8 cellular contexts compared by ENCODE assay signal in genomic region chr11:64185323-64186204, GRCh38. TPM values are rescaled to one million over a fixed set of nuclear protein-coding genes. Genes with fewer than 3 reads are reported as not detected.
DNase-seq lines count a peak whose midpoint lies in the region; ATAC-seq lines count a peak whose summit lies in the region.

TSS of gene STIP1 (plus strand) at chr11:64186171. CDS start at chr11:64186262, 91 bp downstream.

- H3K9me3 Mint-ChIP-seq in activated CD4-positive, alpha-beta T cell treated with anti-CD3 and anti-CD28 coated beads, Interleukin-2, amount 10 ng/mL, durations not matched to agents 7 days and 5 days = no peaks in the 10 kb centered on the region

- DNase-seq in C1 segment of cervical spinal cord (lab: John Stamatoyannopoulos, UW) (peak; percentile 94 to 100 (median 100)), NCI-H69 (lab: John Stamatoyannopoulos, UW) (peak; percentile 100), cortex of kidney (lab: John Stamatoyannopoulos, UW) (peak; percentile 86), left lobe of liver (ENCODE audit: low spot score) (peak; percentile 99)
- peak; percentile 99 for DNase-seq in activated CD4-positive, alpha-beta T cell treated with anti-CD3 and anti-CD28 coated beads, Interleukin-2, amount 10 ng/mL, durations not matched to agents 7 days and 5 days
- peak; percentile 99 for DNase-seq in stimulated activated CD4-positive, alpha-beta T cell treated with anti-CD3 and anti-CD28 coated beads, Interleukin-2, amount 100 ng/mL, for 4 hours (ENCODE audit: low read depth)

- peak within 1 kb of the TSS; percentile 94 for H3K4me3 Mint-ChIP-seq in activated CD4-positive, alpha-beta T cell treated with anti-CD3 and anti-CD28 coated beads, Interleukin-2, amount 10 ng/mL, durations not matched to agents 7 days and 5 days

- no peaks in the 10 kb centered on the region for H3K27me3 Mint-ChIP-seq in activated CD4-positive, alpha-beta T cell treated with anti-CD3 and anti-CD28 coated beads, Interleukin-2, amount 10 ng/mL, durations not matched to agents 7 days and 5 days

- POLR2A ChIA-PET in activated CD4-positive, alpha-beta T cell treated with anti-CD3 and anti-CD28 coated beads, Interleukin-2, amount 10 ng/mL, durations not matched to agents 7 days and 5 days (lab: Charles Lee) = interaction anchor here (0.6 to 0.9 kb wide), 2 partner anchors 19 to 200 kb away, joined by 3 read pairs; partner anchors contain the start of gene MACROD1

- H3K27ac Mint-ChIP-seq in activated CD4-positive, alpha-beta T cell treated with anti-CD3 and anti-CD28 coated beads, Interleukin-2, amount 10 ng/mL, durations not matched to agents 7 days and 5 days = peak within 1 kb of the TSS; percentile 98

- H3K4me1 Mint-ChIP-seq in activated CD4-positive, alpha-beta T cell treated with anti-CD3 and anti-CD28 coated beads, Interleukin-2, amount 10 ng/mL, durations not matched to agents 7 days and 5 days = peaks cover 47% of the 10 kb centered on the region

- ATAC-seq in GM19328 (IDR thresholded peaks at IDR 0.05; ENCODE audit: unreplicated experiment) (peak; percentile 81), HG03520 (IDR thresholded peaks at IDR 0.05; ENCODE audit: unreplicated experiment) (peak; percentile 88), left lobe of liver (peak; percentile 84)

- H3K36me3 Mint-ChIP-seq in activated CD4-positive, alpha-beta T cell treated with anti-CD3 and anti-CD28 coated beads, Interleukin-2, amount 10 ng/mL, durations not matched to agents 7 days and 5 days (ENCODE audit: low read depth) = peaks cover 16% of the 10 kb centered on the region

- CTCF ChIA-PET in activated CD4-positive, alpha-beta T cell treated with anti-CD3 and anti-CD28 coated beads, Interleukin-2, amount 10 ng/mL, durations not matched to agents 7 days and 5 days (lab: Charles Lee) = interaction anchor here (0.6 to 16.2 kb wide), 10 partner anchors 11 to 693 kb away, joined by 3 to 141 read pairs (median 4); partner anchors contain the start of genes FERMT3, PRDX5 and TRMT112

RNA-seq across cellular contexts. Expression of gene STIP1, which starts in this region (rescaled TPM):
- 100 to 1,000 TPM; 211 to 213 TPM for total RNA-seq in activated CD4-positive, alpha-beta T cell treated with anti-CD3 and anti-CD28 coated beads, Interleukin-2, amount 10 ng/mL, durations not matched to agents 7 days and 5 days
- 33.9 TPM for total RNA-seq in left lobe of liver

Comparison
In these comparisons a context has a peak if more than half of its experiments do, and no peak if none do; other contexts are left out.
1. Peak in every context shown above with its lines: DNase-seq and ATAC-seq.